In genomic region chr9:18032636-18033035, GRCh38 we compare ENCODE assay signal across 28 cellular contexts.
"Had no signal": no experiment of that assay in that cellular context is flagged by ENCODE, and none has a peak within 500 bp of the region (broad histone marks: within the 10 kb centered on the region; RNA-seq: fewer than 3 reads in every experiment).

No MANE protein-coding gene starts in this region.

- ATAC-seq: effector memory CD8-positive, alpha-beta T cell; esophagus mucosa; foreskin keratinocyte; gastrocnemius medialis; gastroesophageal sphincter; heart left ventricle; heart right ventricle had no signal

- H3K4me1 ChIP-seq: colonic mucosa, esophagus squamous epithelium, foreskin keratinocyte, gastrocnemius medialis, heart left ventricle, heart right ventricle had no signal

- H3K36me3 ChIP-seq: colonic mucosa, esophagus muscularis mucosa, esophagus squamous epithelium, gastrocnemius medialis, gastroesophageal sphincter, heart left ventricle, heart right ventricle had no signal

- H3K9me3 ChIP-seq: colonic mucosa, esophagus muscularis mucosa, esophagus squamous epithelium, gastrocnemius medialis, gastroesophageal sphincter had no signal

- H3K4me3 ChIP-seq: colonic mucosa, coronary artery, dorsolateral prefrontal cortex, esophagus muscularis mucosa, esophagus squamous epithelium, gastrocnemius medialis, gastroesophageal sphincter, heart left ventricle, heart right ventricle had no signal

- DNase-seq: colonic mucosa; cortex of kidney; dermis blood vessel endothelial cell; dorsolateral prefrontal cortex; effector CD4-positive, alpha-beta T cell; effector CD8-positive, alpha-beta T cell; effector memory CD4-positive, alpha-beta T cell; effector memory CD8-positive, alpha-beta T cell; endodermal cell; erythroblast; esophagus squamous epithelium; foreskin fibroblast; foreskin keratinocyte; foreskin melanocyte; gastrocnemius medialis; glutamatergic neuron; head of caudate nucleus; heart right ventricle had no signal

- H3K27me3 ChIP-seq: colonic mucosa, esophagus muscularis mucosa, esophagus squamous epithelium, gastrocnemius medialis, gastroesophageal sphincter, heart left ventricle, heart right ventricle had no signal

- H3K27ac ChIP-seq: colonic mucosa, coronary artery, dorsolateral prefrontal cortex, epithelial cell of prostate, esophagus muscularis mucosa, esophagus squamous epithelium, foreskin keratinocyte, gastrocnemius medialis, gastroesophageal sphincter, heart left ventricle, heart right ventricle had no signal

- FAIRE-seq: colon, endometrium, endothelial cell of umbilical vein, frontal cortex had no signal
